Comparison of ENCODE assay signal across 8 cellular contexts in the genomic region with DNA sequence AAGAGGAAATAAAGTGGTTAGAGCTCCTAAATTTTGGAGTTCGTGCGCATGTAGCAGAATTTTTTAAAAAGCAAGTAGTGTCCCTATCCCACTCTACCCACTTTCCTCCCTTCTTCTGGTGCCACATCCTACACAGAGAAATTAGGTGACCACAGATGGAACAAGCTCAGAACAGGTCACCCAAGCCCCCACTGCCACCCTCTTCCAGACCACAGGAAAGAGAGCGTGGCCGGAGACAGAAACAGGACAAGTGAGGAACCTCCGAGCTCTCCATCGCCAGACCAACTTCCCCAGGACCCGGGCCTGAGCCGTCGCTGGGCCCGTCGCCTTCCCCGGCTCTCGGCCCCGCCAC. TPM values are rescaled to one million over a fixed set of nuclear protein-coding genes. Genes with fewer than 3 reads are reported as not detected.
DNase-seq lines count a peak whose midpoint lies in the region; ATAC-seq and TF ChIP-seq lines count a peak whose summit lies in the region.

No MANE protein-coding gene starts in this region.

- CTCF ChIA-PET in Panc1 (lab: Charles Lee) = no interaction called here

- H3K27ac ChIP-seq in Panc1 (ENCODE audit: low read length) (peak overlapping the region; percentile 85), esophagus squamous epithelium (peak overlapping the region; percentile 97 to 100 (median 99)), rectal smooth muscle tissue (ENCODE audit: low read depth, low read length) (peak overlapping the region; percentile 98)

- TF ChIP-seq CTCF in Panc1 (IDR thresholded peaks at IDR 0.05) (no peak), esophagus squamous epithelium (IDR thresholded peaks at IDR 0.05) (no peak)

- H3K36me3 ChIP-seq in Panc1 (ENCODE audit: control insufficient read depth, insufficient read depth, low read length) (peaks cover 6% of the 10 kb centered on the region; the same call in 1 of the 2 replicates), esophagus squamous epithelium (no peaks in the 10 kb centered on the region), rectal smooth muscle tissue (ENCODE audit: control insufficient read depth, insufficient read depth, low read length) (peaks cover 2% of the 10 kb centered on the region)

- POLR2A ChIA-PET in Panc1 (lab: Charles Lee) = interaction anchor here (0.6 to 0.8 kb wide), 2 partner anchors 191 to 603 kb away, joined by 3 to 7 read pairs; no protein-coding TSS in a partner anchor

- peak; percentile 8 for ATAC-seq in Panc1

- intact Hi-C loops in Panc1 (cut with micrococcal nuclease; ENCODE audit: unreplicated experiment) (loop anchor here (10.0 kb wide), 1 partner anchor 81 kb away; the partner anchor contains the start of gene RMC1), esophagus squamous epithelium (cut with DNase I) (no loop called here)

- peak overlapping the region; percentile 87 for H3K27ac Mint-ChIP-seq in T-helper 2 cell treated with Interferon-gamma antibody and Interleukin-4, amounts not matched to agents 5 μg/mL and 100 μg/mL, for 36 hours

- no peaks in the 10 kb centered on the region for H3K9me3 ChIP-seq in Panc1 (ENCODE audit: control insufficient read depth, insufficient read depth, low read depth, low read length)
- no peaks in the 10 kb centered on the region for H3K9me3 ChIP-seq in esophagus squamous epithelium

- H3K36me3 Mint-ChIP-seq in T-helper 2 cell treated with Interferon-gamma antibody and Interleukin-4, amounts not matched to agents 5 μg/mL and 100 μg/mL, for 36 hours (ENCODE audit: low read depth) = peaks cover 17% of the 10 kb centered on the region

- H3K27me3 Mint-ChIP-seq in T-helper 2 cell treated with Interferon-gamma antibody and Interleukin-4, amounts not matched to agents 5 μg/mL and 100 μg/mL, for 36 hours (ENCODE audit: low read depth) = peaks cover 5% of the 10 kb centered on the region

- 0 to 1% methylated on average over 9 to 11 of the region's 14 CpGs for WGBS in esophagus squamous epithelium, 2 donors

- no peaks in the 10 kb centered on the region for H3K9me3 Mint-ChIP-seq in T-helper 2 cell treated with Interferon-gamma antibody and Interleukin-4, amounts not matched to agents 5 μg/mL and 100 μg/mL, for 36 hours

- no peak for TF ChIP-seq POLR2A in esophagus squamous epithelium (IDR thresholded peaks at IDR 0.05)

- H3K27me3 ChIP-seq in Panc1 (ENCODE audit: control insufficient read depth, insufficient read depth, low read length) (no peaks in the 10 kb centered on the region), esophagus squamous epithelium (no peaks in the 10 kb centered on the region), rectal smooth muscle tissue (ENCODE audit: control insufficient read depth, insufficient read depth, low read length) (no peaks in the 10 kb centered on the region)

- in situ Hi-C loops in Panc1 (cut with HindIII; ENCODE audit: low pct_unique_long_range_greater_than_20kb, low sequenced_read_pairs) = no loop called here

- H3K4me1 Mint-ChIP-seq in T-helper 2 cell treated with Interferon-gamma antibody and Interleukin-4, amounts not matched to agents 5 μg/mL and 100 μg/mL, for 36 hours (ENCODE audit: low read depth) = peaks cover 45% of the 10 kb centered on the region

- BruUV-seq in Panc1 (replicated peaks; lab: Mats Ljungman, UMichigan) = no TSS peak

- H3K4me3 ChIP-seq in Panc1 (ENCODE audit: low read depth in 2 of 2, low read length in 2 of 2) = peak overlapping the region; percentile 91 to 97
- H3K4me3 ChIP-seq in esophagus squamous epithelium = peak overlapping the region; percentile 87 to 92 (median 89)
- H3K4me3 ChIP-seq in rectal smooth muscle tissue (ENCODE audit: low read length) = peak overlapping the region; percentile 96

- H3K4me3 Mint-ChIP-seq in T-helper 2 cell treated with Interferon-gamma antibody and Interleukin-4, amounts not matched to agents 5 μg/mL and 100 μg/mL, for 36 hours = peak overlapping the region; percentile 95

- H3K4me1 ChIP-seq in Panc1 (ENCODE audit: control insufficient read depth, insufficient read depth, low read length) = peaks cover 16% of the 10 kb centered on the region
- peaks cover 24 to 63% (median 25%) of the 10 kb centered on the region in 3 donors for H3K4me1 ChIP-seq in esophagus squamous epithelium
- peaks cover 8% of the 10 kb centered on the region for H3K4me1 ChIP-seq in rectal smooth muscle tissue (ENCODE audit: control insufficient read depth, insufficient read depth, low read length)

- H3K9ac ChIP-seq in rectal smooth muscle tissue (ENCODE audit: low read length) = peak overlapping the region; percentile 98

- DNase-seq in T-helper 2 cell treated with Interferon-gamma antibody and Interleukin-4, amounts not matched to agents 5 μg/mL and 100 μg/mL, for 36 hours (ENCODE audit: low spot score) = no peak
- DNase-seq in T-helper 2 cell (no peak), Panc1 (ENCODE audit: low read depth, low spot score) (no peak), esophagus squamous epithelium (lab: John Stamatoyannopoulos, UW) (no peak), D341Med (ENCODE audit: low spot score) (no peak), NCI-H1417 (lab: John Stamatoyannopoulos, UW) (no peak)
- no peak for DNase-seq in activated CD4-positive, alpha-beta T cell treated with anti-CD3 and anti-CD28 coated beads for 48 hours

RNA-seq across cellular contexts. Expression of gene NPC1, which starts 0.4 kb away (rescaled TPM):
- total RNA-seq in Panc1 (2021; ENCODE audit: unreplicated experiment) = 92.7 TPM
- 60.3 TPM for polyA plus RNA-seq in Panc1 (2012; ENCODE audit: insufficient read length)
- total RNA-seq in esophagus squamous epithelium = 10 to 100 TPM; 16.9 to 73.7 (median 43.6) TPM
